1 cellular context compared by ENCODE assay signal in genomic region chr19:39480337-39481228, GRCh38.
TF ChIP-seq lines count a peak whose summit lies in the region.

TSS of gene TIMM50 (plus strand) at chr19:39480838. CDS start at chr19:39480854, 16 bp downstream.

TF ChIP-seq in HepG2, 621 proteins besides CTCF, POLR2A, EP300 and RAD21 (continued from another document and continues in another):
- TF ChIP-seq, protein P1, sequence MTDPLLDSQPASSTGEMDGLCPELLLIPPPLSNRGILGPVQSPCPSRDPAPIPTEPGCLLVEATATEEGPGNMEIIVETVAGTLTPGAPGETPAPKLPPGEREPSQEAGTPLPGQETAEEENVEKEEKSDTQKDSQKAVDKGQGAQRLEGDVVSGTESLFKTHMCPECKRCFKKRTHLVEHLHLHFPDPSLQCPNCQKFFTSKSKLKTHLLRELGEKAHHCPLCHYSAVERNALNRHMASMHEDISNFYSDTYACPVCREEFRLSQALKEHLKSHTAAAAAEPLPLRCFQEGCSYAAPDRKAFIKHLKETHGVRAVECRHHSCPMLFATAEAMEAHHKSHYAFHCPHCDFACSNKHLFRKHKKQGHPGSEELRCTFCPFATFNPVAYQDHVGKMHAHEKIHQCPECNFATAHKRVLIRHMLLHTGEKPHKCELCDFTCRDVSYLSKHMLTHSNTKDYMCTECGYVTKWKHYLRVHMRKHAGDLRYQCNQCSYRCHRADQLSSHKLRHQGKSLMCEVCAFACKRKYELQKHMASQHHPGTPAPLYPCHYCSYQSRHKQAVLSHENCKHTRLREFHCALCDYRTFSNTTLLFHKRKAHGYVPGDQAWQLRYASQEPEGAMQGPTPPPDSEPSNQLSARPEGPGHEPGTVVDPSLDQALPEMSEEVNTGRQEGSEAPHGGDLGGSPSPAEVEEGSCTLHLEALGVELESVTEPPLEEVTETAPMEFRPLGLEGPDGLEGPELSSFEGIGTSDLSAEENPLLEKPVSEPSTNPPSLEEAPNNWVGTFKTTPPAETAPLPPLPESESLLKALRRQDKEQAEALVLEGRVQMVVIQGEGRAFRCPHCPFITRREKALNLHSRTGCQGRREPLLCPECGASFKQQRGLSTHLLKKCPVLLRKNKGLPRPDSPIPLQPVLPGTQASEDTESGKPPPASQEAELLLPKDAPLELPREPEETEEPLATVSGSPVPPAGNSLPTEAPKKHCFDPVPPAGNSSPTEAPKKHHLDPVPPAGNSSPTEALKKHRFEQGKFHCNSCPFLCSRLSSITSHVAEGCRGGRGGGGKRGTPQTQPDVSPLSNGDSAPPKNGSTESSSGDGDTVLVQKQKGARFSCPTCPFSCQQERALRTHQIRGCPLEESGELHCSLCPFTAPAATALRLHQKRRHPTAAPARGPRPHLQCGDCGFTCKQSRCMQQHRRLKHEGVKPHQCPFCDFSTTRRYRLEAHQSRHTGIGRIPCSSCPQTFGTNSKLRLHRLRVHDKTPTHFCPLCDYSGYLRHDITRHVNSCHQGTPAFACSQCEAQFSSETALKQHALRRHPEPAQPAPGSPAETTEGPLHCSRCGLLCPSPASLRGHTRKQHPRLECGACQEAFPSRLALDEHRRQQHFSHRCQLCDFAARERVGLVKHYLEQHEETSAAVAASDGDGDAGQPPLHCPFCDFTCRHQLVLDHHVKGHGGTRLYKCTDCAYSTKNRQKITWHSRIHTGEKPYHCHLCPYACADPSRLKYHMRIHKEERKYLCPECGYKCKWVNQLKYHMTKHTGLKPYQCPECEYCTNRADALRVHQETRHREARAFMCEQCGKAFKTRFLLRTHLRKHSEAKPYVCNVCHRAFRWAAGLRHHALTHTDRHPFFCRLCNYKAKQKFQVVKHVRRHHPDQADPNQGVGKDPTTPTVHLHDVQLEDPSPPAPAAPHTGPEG (CRISPR knock-in tag; IDR thresholded peaks at IDR 0.05), result 0 out of 2 replicates have a peak, but pooled peaks have one; percentile 37
- TF ChIP-seq ZNF432 (CRISPR knock-in tag; IDR thresholded peaks at IDR 0.05; ENCODE audit: borderline replicate concordance), result no peak
- TF ChIP-seq ARID4A (CRISPR knock-in tag; IDR thresholded peaks at IDR 0.05; ENCODE audit: borderline replicate concordance), result peak; percentile 95
- peak; percentile 51; the same call in 1 of the 2 replicates for TF ChIP-seq SMAD3 (CRISPR knock-in tag; IDR thresholded peaks at IDR 0.05)
- TF ChIP-seq ZNF607 (CRISPR knock-in tag; IDR thresholded peaks at IDR 0.05; ENCODE audit: borderline replicate concordance), result no peak; the same call in 1 of the 2 replicates
- TF ChIP-seq KLF9 (CRISPR knock-in tag; IDR thresholded peaks at IDR 0.05; ENCODE audit: low read depth), result peak; percentile 94
- no peak for TF ChIP-seq KDM6A (CRISPR knock-in tag; IDR thresholded peaks at IDR 0.05; ENCODE audit: low read depth)
- no peak; the same call in 1 of the 2 replicates for TF ChIP-seq ZNF678 (CRISPR knock-in tag; IDR thresholded peaks at IDR 0.05)
- no peak for TF ChIP-seq NBN (conservative IDR thresholded peaks at IDR 0.05)
- TF ChIP-seq FOXP1 (IDR thresholded peaks at IDR 0.05), result no peak
- no peak for TF ChIP-seq FOXP1 (CRISPR knock-in tag; IDR thresholded peaks at IDR 0.05)
- TF ChIP-seq FUBP1 (CRISPR knock-in tag; IDR thresholded peaks at IDR 0.05; ENCODE audit: borderline replicate concordance), result no peak
- peak; percentile 78 for TF ChIP-seq ZNF430 (CRISPR knock-in tag; IDR thresholded peaks at IDR 0.05)
- TF ChIP-seq, protein P2, sequence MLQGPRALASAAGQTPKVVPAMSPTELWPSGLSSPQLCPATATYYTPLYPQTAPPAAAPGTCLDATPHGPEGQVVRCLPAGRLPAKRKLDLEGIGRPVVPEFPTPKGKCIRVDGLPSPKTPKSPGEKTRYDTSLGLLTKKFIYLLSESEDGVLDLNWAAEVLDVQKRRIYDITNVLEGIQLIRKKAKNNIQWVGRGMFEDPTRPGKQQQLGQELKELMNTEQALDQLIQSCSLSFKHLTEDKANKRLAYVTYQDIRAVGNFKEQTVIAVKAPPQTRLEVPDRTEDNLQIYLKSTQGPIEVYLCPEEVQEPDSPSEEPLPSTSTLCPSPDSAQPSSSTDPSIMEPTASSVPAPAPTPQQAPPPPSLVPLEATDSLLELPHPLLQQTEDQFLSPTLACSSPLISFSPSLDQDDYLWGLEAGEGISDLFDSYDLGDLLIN (CRISPR knock-in tag; IDR thresholded peaks at IDR 0.05; ENCODE audit: borderline replicate concordance), result no peak
- 0 out of 2 replicates have a peak, but pooled peaks have one; percentile 19 for TF ChIP-seq ZNF264 (CRISPR knock-in tag; IDR thresholded peaks at IDR 0.05)
- TF ChIP-seq ZNF558 (CRISPR knock-in tag; IDR thresholded peaks at IDR 0.05; ENCODE audit: borderline replicate concordance), result no peak
- TF ChIP-seq, protein P3, sequence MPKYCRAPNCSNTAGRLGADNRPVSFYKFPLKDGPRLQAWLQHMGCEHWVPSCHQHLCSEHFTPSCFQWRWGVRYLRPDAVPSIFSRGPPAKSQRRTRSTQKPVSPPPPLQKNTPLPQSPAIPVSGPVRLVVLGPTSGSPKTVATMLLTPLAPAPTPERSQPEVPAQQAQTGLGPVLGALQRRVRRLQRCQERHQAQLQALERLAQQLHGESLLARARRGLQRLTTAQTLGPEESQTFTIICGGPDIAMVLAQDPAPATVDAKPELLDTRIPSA (CRISPR knock-in tag; IDR thresholded peaks at IDR 0.05; ENCODE audit: borderline replicate concordance), result no peak
- 0 out of 2 replicates have a peak, but pooled peaks have one; percentile 55 for TF ChIP-seq ZBTB38 (CRISPR knock-in tag; IDR thresholded peaks at IDR 0.05)
- TF ChIP-seq NKX3-1 (CRISPR knock-in tag; IDR thresholded peaks at IDR 0.05), result no peak
- TF ChIP-seq ARNT2 (CRISPR knock-in tag; IDR thresholded peaks at IDR 0.05; ENCODE audit: low read depth), result 0 out of 2 replicates have a peak, but pooled peaks have one; percentile 71
- peak; percentile 34 for TF ChIP-seq FOSL2 (CRISPR knock-in tag; IDR thresholded peaks at IDR 0.05)
- no peak for TF ChIP-seq RERE (CRISPR knock-in tag; IDR thresholded peaks at IDR 0.05; ENCODE audit: low read depth)
- TF ChIP-seq SYNCRIP (IDR thresholded peaks at IDR 0.05; ENCODE audit: insufficient read depth, low read depth, low read length), result no peak
- peak; percentile 82 for TF ChIP-seq ZNF18 (CRISPR knock-in tag; IDR thresholded peaks at IDR 0.05; ENCODE audit: insufficient replicate concordance)
- no peak; the same call in 1 of the 2 replicates for TF ChIP-seq FOXO1 (CRISPR knock-in tag; IDR thresholded peaks at IDR 0.05)
- no peak for TF ChIP-seq ZNF557 (CRISPR knock-in tag; IDR thresholded peaks at IDR 0.05)
- peak; percentile 79 for TF ChIP-seq KLF6 (CRISPR knock-in tag; IDR thresholded peaks at IDR 0.05)
- TF ChIP-seq ARID2 (CRISPR knock-in tag; IDR thresholded peaks at IDR 0.05; ENCODE audit: borderline replicate concordance), result no peak
- TF ChIP-seq MAFG (CRISPR knock-in tag; IDR thresholded peaks at IDR 0.05), result no peak
- no peak; the same call in 1 of the 2 replicates for TF ChIP-seq GLI4 (CRISPR knock-in tag; IDR thresholded peaks at IDR 0.05; ENCODE audit: borderline replicate concordance)
- TF ChIP-seq BHLHE40 (IDR thresholded peaks at IDR 0.05; ENCODE audit: low read length), result no peak
- no peak; the same call in none of the 2 replicates for TF ChIP-seq RFXAP (CRISPR knock-in tag; IDR thresholded peaks at IDR 0.05; ENCODE audit: borderline replicate concordance)
- TF ChIP-seq FOXK2 (IDR thresholded peaks at IDR 0.05), result no peak
- TF ChIP-seq ZNF10 (CRISPR knock-in tag; IDR thresholded peaks at IDR 0.05; ENCODE audit: borderline replicate concordance, low read depth), result no peak
- no peak for TF ChIP-seq CENPBD1 (CRISPR knock-in tag; IDR thresholded peaks at IDR 0.05; ENCODE audit: borderline replicate concordance, low read depth)
